ENCODE assay signal across 22 cellular contexts in genomic region chr17:13777003-13777402, GRCh38.
DNase-seq lines count a peak whose midpoint lies in the region; ATAC-seq and TF ChIP-seq lines count a peak whose summit lies in the region.
"Had no signal": no experiment of that assay in that cellular context is flagged by ENCODE, and none has a peak within 500 bp of the region (broad histone marks: within the 10 kb centered on the region; RNA-seq: fewer than 3 reads in every experiment).

No MANE protein-coding gene starts in this region.

- intact Hi-C loops in MCF 10A (cut with micrococcal nuclease) (no loop called here), mammary epithelial cell (cut with micrococcal nuclease) (no loop called here)

- H3K9me3 ChIP-seq in mammary epithelial cell (replicated peaks; ENCODE audit: insufficient read depth, low read length) = peaks cover 4% of the 10 kb centered on the region
- H3K9me3 ChIP-seq in mesodermal cell (ENCODE audit: control insufficient read depth, low read length) = peaks cover 7% of the 10 kb centered on the region
- H3K9me3 ChIP-seq in effector memory CD4-positive, alpha-beta T cell (ENCODE audit: control insufficient read depth, low read length) = no peaks in the 10 kb centered on the region
- H3K9me3 ChIP-seq: Caco-2 had no signal

- H3K9ac ChIP-seq in mammary epithelial cell (ENCODE audit: insufficient read depth, low read length) = no peak overlapping the region

- H3K4me1 ChIP-seq in mammary epithelial cell (ENCODE audit: insufficient read depth, low read length) (peaks cover 18% of the 10 kb centered on the region), mesodermal cell (ENCODE audit: control insufficient read depth, insufficient read depth, low read length, poor library complexity, severe bottlenecking) (no peaks in the 10 kb centered on the region)
- H3K4me1 ChIP-seq in effector memory CD4-positive, alpha-beta T cell (ENCODE audit: control insufficient read depth, insufficient read depth, low read length, poor library complexity, severe bottlenecking) = no peaks in the 10 kb centered on the region
- H3K4me1 ChIP-seq: Caco-2 had no signal

- H3K79me2 ChIP-seq in mammary epithelial cell (ENCODE audit: insufficient read depth, low read length) = no peaks in the 10 kb centered on the region

- H4K20me1 ChIP-seq in mammary epithelial cell (ENCODE audit: insufficient read depth, low read length) = no peaks in the 10 kb centered on the region

- POLR2A ChIA-PET in MCF 10A (lab: Yijun Ruan, JAX) = interaction anchor here (0.7 to 2.5 kb wide), 9 partner anchors 8 to 524 kb away, joined by 3 to 12 read pairs (median 6); partner anchors contain the start of genes COX10 and HS3ST3B1

- ATAC-seq in GM21576 (IDR thresholded peaks at IDR 0.05; ENCODE audit: unreplicated experiment) = no peak
- ATAC-seq: HCT116, HepG2 had no signal

- H3K4me3 Mint-ChIP-seq in MCF 10A (ENCODE audit: unreplicated experiment) = no peak overlapping the region
- H3K4me3 Mint-ChIP-seq: B cell; CD4-positive, CD25-positive, alpha-beta regulatory T cell had no signal

- H3K27me3 Mint-ChIP-seq in MCF 10A (ENCODE audit: insufficient read depth, unreplicated experiment) = no peaks in the 10 kb centered on the region
- H3K27me3 Mint-ChIP-seq: B cell; CD4-positive, CD25-positive, alpha-beta regulatory T cell had no signal

- peaks cover 7% of the 10 kb centered on the region for H3K36me3 Mint-ChIP-seq in MCF 10A (ENCODE audit: insufficient read depth, unreplicated experiment)

- H3K27ac Mint-ChIP-seq in MCF 10A (ENCODE audit: low read depth, unreplicated experiment) = peak overlapping the region; percentile 80
- H3K27ac Mint-ChIP-seq: B cell had no signal

- no peaks in the 10 kb centered on the region for H3K36me3 ChIP-seq in mammary epithelial cell (ENCODE audit: insufficient read depth, low read length)
- H3K36me3 ChIP-seq in mesodermal cell (ENCODE audit: control insufficient read depth, insufficient read depth, low read length) = no peaks in the 10 kb centered on the region
- no peaks in the 10 kb centered on the region for H3K36me3 ChIP-seq in effector memory CD4-positive, alpha-beta T cell (ENCODE audit: control insufficient read depth, insufficient read depth, low read length)

- 80% methylated on average over 7 of the region's 7 CpGs for WGBS in mammary epithelial cell (ENCODE audit: low coverage, missing lambda C conversion rate)
- 100% methylated on average over 2 of the region's 7 CpGs for WGBS in mesodermal cell (ENCODE audit: insufficient coverage in 2 of 2), 2 experiments

- H3K27me3 ChIP-seq in mammary epithelial cell (ENCODE audit: insufficient read depth, low read length) = no peaks in the 10 kb centered on the region
- H3K27me3 ChIP-seq in effector memory CD4-positive, alpha-beta T cell (replicated peaks; ENCODE audit: control insufficient read depth, insufficient read depth, low read length, poor library complexity, severe bottlenecking) = no peaks in the 10 kb centered on the region

- H3K27ac ChIP-seq in mammary epithelial cell (ENCODE audit: insufficient read depth, low read depth, low read length) = no peak overlapping the region
- H3K27ac ChIP-seq in mesodermal cell (ENCODE audit: low read depth, low read length, severe bottlenecking) = peak overlapping the region; percentile 36
- H3K27ac ChIP-seq in effector memory CD4-positive, alpha-beta T cell (ENCODE audit: insufficient read depth, low read length, poor library complexity, severe bottlenecking) = no peak overlapping the region
- H3K27ac ChIP-seq: 22Rv1, SK-N-MC had no signal

- peaks cover 22% of the 10 kb centered on the region for H3K9me3 Mint-ChIP-seq in MCF 10A (ENCODE audit: unreplicated experiment)

- dilution Hi-C loops in mammary epithelial cell (cut with HindIII; ENCODE audit: low sequenced_read_pairs) = no loop called here

- H3K4me2 ChIP-seq in mammary epithelial cell (ENCODE audit: insufficient read depth, low read depth, low read length) = no peak overlapping the region

- H3K4me1 Mint-ChIP-seq in MCF 10A (ENCODE audit: insufficient read depth, unreplicated experiment) = peaks cover 25% of the 10 kb centered on the region
- H3K4me1 Mint-ChIP-seq: B cell; CD4-positive, CD25-positive, alpha-beta regulatory T cell had no signal

- in situ Hi-C loops in mammary epithelial cell (cut with MboI; ENCODE audit: low sequenced_read_pairs in 2 of 2) = no loop called here

- H3K4me3 ChIP-seq in mammary epithelial cell (replicated peaks in 1 of 3; ENCODE audit: insufficient read depth in 1 of 3, low read depth in 2 of 3, low read length in 3 of 3) (no peak overlapping the region), fibroblast of mammary gland (ENCODE audit: control insufficient read depth, low read depth, low read length) (no peak overlapping the region), mesodermal cell (ENCODE audit: extremely low read depth, insufficient read depth, low read length, poor library complexity, severe bottlenecking) (no peak overlapping the region)
- no peak overlapping the region for H3K4me3 ChIP-seq in effector memory CD4-positive, alpha-beta T cell (ENCODE audit: insufficient read depth, low read depth, low read length, poor library complexity, severe bottlenecking)
- H3K4me3 ChIP-seq: SK-N-MC had no signal

- peak; percentile 17 for DNase-seq in MCF 10A (ENCODE audit: unreplicated experiment)
- DNase-seq in mammary epithelial cell = no peak
- DNase-seq in fibroblast of mammary gland (ENCODE audit: low read depth) = peak; percentile 56
- DNase-seq in activated CD4-positive, CD25-positive, alpha-beta regulatory T cell (lab: John Stamatoyannopoulos, UW) = no peak
- DNase-seq in effector memory CD4-positive, alpha-beta T cell = no peak
- DNase-seq in pons (ENCODE audit: low spot score) = no peak
- DNase-seq: Caco-2; CD4-positive, CD25-positive, alpha-beta regulatory T cell; DMS53; KG1; NCI-H1048; NCI-H1436 treated with DMSO at 0.1 percent for 48 hours; NCI-H2029 treated with DMSO at 0.1 percent for 48 hours; NCI-H774; Right ventricle myocardium superior had no signal

- TF ChIP-seq CTCF in MCF 10A (IDR thresholded peaks at IDR 0.05; ENCODE audit: unreplicated experiment) = no peak
- TF ChIP-seq CTCF in mammary epithelial cell (conservative IDR thresholded peaks at IDR 0.05 in 1 of 2, IDR thresholded peaks at IDR 0.05 in 1 of 2; ENCODE audit: extremely low read depth in 1 of 2, insufficient read depth in 1 of 2, low read depth in 1 of 2, low read length in 2 of 2) = no peak
- no peak for TF ChIP-seq CTCF in fibroblast of mammary gland (conservative IDR thresholded peaks at IDR 0.05; ENCODE audit: control insufficient read depth, insufficient read depth, low read depth, low read length)

- H2AFZ ChIP-seq in mammary epithelial cell (ENCODE audit: low read depth, low read length) = no peak overlapping the region

- CTCF ChIA-PET in MCF 10A (lab: Yijun Ruan, JAX) (no interaction called here), mammary epithelial cell (lab: Charles Lee; ENCODE audit: low non-redundant PET) (no interaction called here)

- BruUV-seq in MCF 10A (replicated peaks; lab: Mats Ljungman, UMichigan) (no TSS peak), mammary epithelial cell (replicated peaks; lab: Mats Ljungman, UMichigan) (no TSS peak)

Comparison
In these comparisons a context has a peak if more than half of its experiments do, and no peak if none do; other contexts are left out.
1. DNase-seq: peak in MCF 10A (single experiment) and fibroblast of mammary gland (single experiment); none in mammary epithelial cell (single experiment), activated CD4-positive, CD25-positive, alpha-beta regulatory T cell (0 of 4), effector memory CD4-positive, alpha-beta T cell (0 of 3) and pons (single experiment).